In genomic region chr15:101497017-101497416, GRCh38 we compare ENCODE assay signal across 13 cellular contexts.
"Had no signal": no experiment of that assay in that cellular context is flagged by ENCODE, and none has a peak within 500 bp of the region (broad histone marks: within the 10 kb centered on the region; RNA-seq: fewer than 3 reads in every experiment).

No MANE protein-coding gene starts in this region.

- H3K4me1 ChIP-seq: parathyroid adenoma, thyroid gland had no signal

- H2AFZ ChIP-seq: parathyroid adenoma had no signal

- DNase-seq: activated CD8-positive, alpha-beta memory T cell treated with anti-CD3 and anti-CD28 coated beads, Interleukin-2, amount 50 U/mL, for 48 hours; activated CD8-positive, alpha-beta T cell treated with anti-CD3 and anti-CD28 coated beads for 36 hours; activated naive CD4-positive, alpha-beta T cell treated with anti-CD3 and anti-CD28 coated beads, Interleukin-2, amount 50 U/mL, for 16 hours; esophagus squamous epithelium; foreskin fibroblast; glutamatergic neuron; retina; T-helper 9 cell; thyroid gland had no signal

- H3K9me3 Mint-ChIP-seq: activated CD8-positive, alpha-beta T cell treated with anti-CD3 and anti-CD28 coated beads for 36 hours had no signal

- H3K27me3 ChIP-seq: thyroid gland, vagina had no signal

- H3K27ac ChIP-seq: esophagus squamous epithelium, parathyroid adenoma, thyroid gland, vagina had no signal

- H3K4me3 ChIP-seq: esophagus squamous epithelium, skin epidermis, thyroid gland, vagina had no signal

- H3K27ac Mint-ChIP-seq: activated CD8-positive, alpha-beta T cell treated with anti-CD3 and anti-CD28 coated beads for 36 hours had no signal

- H3K9me3 ChIP-seq: esophagus squamous epithelium, thyroid gland, vagina had no signal

- FAIRE-seq: bronchial epithelial cell had no signal

- H3K79me2 ChIP-seq: parathyroid adenoma had no signal

- H3K4me3 Mint-ChIP-seq: activated CD8-positive, alpha-beta T cell treated with anti-CD3 and anti-CD28 coated beads for 36 hours had no signal

- H3K36me3 ChIP-seq: esophagus squamous epithelium, thyroid gland, vagina had no signal

- H3K9ac ChIP-seq: parathyroid adenoma had no signal
